Comparison of ENCODE assay signal across 26 cellular contexts in the genomic region with DNA sequence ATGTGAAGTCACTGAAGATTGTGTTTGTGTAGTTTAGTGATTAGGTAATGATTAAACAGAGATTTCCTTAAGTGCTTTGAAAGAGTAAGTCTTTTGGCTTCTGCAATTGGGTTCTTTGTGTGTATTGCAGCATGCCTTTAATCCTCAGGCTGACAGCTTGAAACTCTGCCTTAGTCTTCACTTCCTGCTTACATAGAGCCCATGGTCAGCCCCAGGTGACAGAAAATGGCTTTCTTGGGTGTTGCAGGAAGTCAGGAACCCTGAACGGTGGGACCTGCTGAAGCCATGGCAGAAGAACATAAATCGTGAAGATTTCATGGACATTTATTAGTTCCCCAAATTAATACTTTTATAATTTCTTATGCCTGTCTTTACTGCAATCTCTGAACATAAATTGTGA.
"Had no signal": no experiment of that assay in that cellular context is flagged by ENCODE, and none has a peak within 500 bp of the region (broad histone marks: within the 10 kb centered on the region; RNA-seq: fewer than 3 reads in every experiment).

No MANE protein-coding gene starts in this region.

- H3K4me1 ChIP-seq: esophagus muscularis mucosa, foreskin keratinocyte, gastrocnemius medialis, heart left ventricle had no signal

- H3K9me3 ChIP-seq: esophagus muscularis mucosa, gastrocnemius medialis had no signal

- H3K4me3 ChIP-seq: coronary artery, dorsolateral prefrontal cortex, esophagus muscularis mucosa, gastrocnemius medialis, heart left ventricle had no signal

- H3K27ac ChIP-seq: brain microvascular endothelial cell, coronary artery, dorsolateral prefrontal cortex, esophagus muscularis mucosa, foreskin keratinocyte, gastrocnemius medialis, heart left ventricle, VCaP had no signal

- H3K27me3 ChIP-seq: brain microvascular endothelial cell, esophagus muscularis mucosa, gastrocnemius medialis had no signal

- DNase-seq: activated CD4-positive, alpha-beta T cell treated with anti-CD3 and anti-CD28 coated beads for 48 hours; activated CD4-positive, alpha-beta T cell treated with anti-CD3 and anti-CD28 coated beads, Interleukin-2, amount 50 U/mL, for 1 hour; activated CD4-positive, alpha-beta T cell treated with anti-CD3 and anti-CD28 coated beads, Interleukin-2, amount 50 U/mL, for 48 hours; activated CD8-positive, alpha-beta memory T cell treated with anti-CD3 and anti-CD28 coated beads for 24 hours; activated CD8-positive, alpha-beta T cell treated with anti-CD3 and anti-CD28 coated beads for 36 hours; activated effector memory CD4-positive, alpha-beta T cell treated with Interleukin-2 at 50 U/mL for 16 hours; activated gamma-delta T cell treated with Interleukin-2 at 50 U/mL for 16 hours; activated naive CD4-positive, alpha-beta T cell treated with anti-CD3 and anti-CD28 coated beads, Interleukin-2, amount 50 U/mL, for 16 hours; activated naive CD4-positive, alpha-beta T cell treated with Interleukin-2 at 50 U/mL for 16 hours; activated T-cell treated with anti-CD3 and anti-CD28 coated beads, Interleukin-2, amount 50 U/mL, for 4 hours; amniotic stem cell; anterior cingulate cortex; brain microvascular endothelial cell; dorsolateral prefrontal cortex; effector memory CD4-positive, alpha-beta T cell; erythroblast; foreskin keratinocyte; gastrocnemius medialis; glutamatergic neuron; heart left ventricle; T-helper 2 cell had no signal

- ATAC-seq: activated CD8-positive, alpha-beta T cell treated with anti-CD3 and anti-CD28 coated beads for 36 hours; activated T-cell treated with anti-CD3 and anti-CD28 coated beads, Interleukin-2, amount 50 U/mL, for 4 hours; activated T-helper 17 cell treated with anti-CD3 and anti-CD28 coated beads, Interleukin-2, amount 50 U/mL, for 72 hours; foreskin keratinocyte; gastrocnemius medialis; heart left ventricle; WTC11 had no signal

- H3K36me3 ChIP-seq: brain microvascular endothelial cell, esophagus muscularis mucosa, gastrocnemius medialis, heart left ventricle had no signal
